14 cellular contexts compared by ENCODE assay signal in the genomic region with DNA sequence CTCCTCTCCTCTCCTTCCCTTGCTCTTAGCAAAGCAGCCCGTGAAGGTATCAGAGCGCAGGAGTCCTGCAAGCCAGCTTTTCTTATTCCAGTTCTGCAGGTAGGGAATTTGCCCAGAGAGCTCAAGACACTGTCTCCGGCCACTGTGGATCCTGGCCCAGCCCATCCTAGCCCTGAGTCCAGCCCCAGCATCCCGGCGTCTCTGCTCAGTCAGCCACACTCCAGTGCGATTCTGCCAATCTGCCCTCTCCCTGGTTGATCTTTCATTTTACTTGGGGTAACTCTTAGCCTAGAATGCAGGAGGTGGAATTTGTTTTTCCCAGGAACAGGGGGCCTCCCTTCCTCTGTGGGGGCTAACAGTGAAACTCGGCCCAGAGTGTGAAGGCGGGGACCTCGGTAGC.
DNase-seq lines count a peak whose midpoint lies in the region; ATAC-seq, FAIRE-seq and TF ChIP-seq lines count a peak whose summit lies in the region.
"Had no signal": no experiment of that assay in that cellular context is flagged by ENCODE, and none has a peak within 500 bp of the region (broad histone marks: within the 10 kb centered on the region; RNA-seq: fewer than 3 reads in every experiment).

No MANE protein-coding gene starts in this region.

- H3K4ac ChIP-seq in mesendoderm (ENCODE audit: low read depth, low read length) = peak overlapping the region; percentile 61

- H3K4me2 ChIP-seq in GM23338 (peak overlapping the region; percentile 83; the same call in 1 of the 2 replicates), K562 (ENCODE audit: insufficient read depth, low read length) (0 out of 2 replicates have a peak overlapping the region, but pooled peaks have one; percentile 4), mesendoderm (ENCODE audit: low read length) (no peak overlapping the region)

- H4K8ac ChIP-seq in mesendoderm (ENCODE audit: low read depth, low read length) = no peak overlapping the region

- no peaks in the 10 kb centered on the region for H3K9me1 ChIP-seq in K562 (ENCODE audit: control insufficient read depth, insufficient read depth, low read length)

- peak overlapping the region; percentile 13 for H3K18ac ChIP-seq in mesendoderm (ENCODE audit: low read length)

- TF ChIP-seq CTCF in GM23338 (conservative IDR thresholded peaks at IDR 0.05; ENCODE audit: low read depth in 2 of 2) (no peak), K562 (IDR thresholded peaks at IDR 0.05 in 2 of 3, conservative IDR thresholded peaks at IDR 0.05 in 1 of 3; ENCODE audit: insufficient read depth in 2 of 3, low read depth in 1 of 3, low read length in 3 of 3) (no peak), suprapubic skin (IDR thresholded peaks at IDR 0.05) (no peak)

- H3K27me3 ChIP-seq in GM23338 (ENCODE audit: insufficient read depth) = no peaks in the 10 kb centered on the region
- H3K27me3 ChIP-seq in K562 (ENCODE audit: control insufficient read depth in 2 of 2, insufficient read depth in 2 of 2, low read length in 2 of 2) = no peaks in the 10 kb centered on the region
- H3K27me3 ChIP-seq in mesendoderm (ENCODE audit: insufficient read depth, low read length, poor library complexity) = no peaks in the 10 kb centered on the region
- no peaks in the 10 kb centered on the region for H3K27me3 ChIP-seq in suprapubic skin

- POLR2A ChIA-PET in K562 (lab: Yijun Ruan, JAX) = interaction anchor here (0.6 to 1.9 kb wide), 9 partner anchors 12 to 176 kb away, joined by 3 to 7 read pairs (median 4); a partner anchor contains a TSS

- peak overlapping the region; percentile 87; the same call in 1 of the 2 replicates for H3K27ac ChIP-seq in GM23338 (ENCODE audit: low read depth)
- peak overlapping the region; percentile 72; the same call in 2 of the 3 replicates for H3K27ac ChIP-seq in K562 (ENCODE audit: extremely low read depth, low read depth, low read length)
- H3K27ac ChIP-seq in mesendoderm (ENCODE audit: low read depth, low read length) = no peak overlapping the region
- H3K27ac ChIP-seq in suprapubic skin = peak overlapping the region; percentile 58

- H3K9ac ChIP-seq in K562 (ENCODE audit: insufficient read depth in 1 of 2, low read depth in 2 of 2, low read length in 2 of 2) (peak overlapping the region; percentile 60 to 89; a peak in 3 of 4 replicates), mesendoderm (ENCODE audit: low read length) (peak overlapping the region; percentile 2)

- H3K23ac ChIP-seq in mesendoderm (ENCODE audit: low read length) = no peak overlapping the region

- WGBS in K562 (ENCODE audit: insufficient coverage, low coverage, missing lambda C conversion rate) = 59% methylated on average over 9 of the region's 9 CpGs
- WGBS in mesendoderm (ENCODE audit: extremely low coverage, insufficient coverage, low lambda C conversion rate) = no CpG with 5 or more reads among the region's 9 CpGs
- WGBS in suprapubic skin = 52% methylated on average over 6 of the region's 9 CpGs

- in situ Hi-C loops in K562 (cut with MboI) = loop anchor here (5.0 kb wide), 1 partner anchor 334 kb away; no protein-coding TSS in a partner anchor

- H3K4me1 ChIP-seq in GM23338 (ENCODE audit: insufficient read depth) = peaks cover 25% of the 10 kb centered on the region
- peaks cover 27 to 64% of the 10 kb centered on the region in 2 experiments for H3K4me1 ChIP-seq in K562 (replicated peaks in 1 of 2; ENCODE audit: control insufficient read depth in 2 of 2, insufficient read depth in 2 of 2, low read length in 2 of 2)
- peaks cover 8% of the 10 kb centered on the region for H3K4me1 ChIP-seq in mesendoderm (ENCODE audit: control insufficient read depth, low read depth, low read length)
- peaks cover 30% of the 10 kb centered on the region for H3K4me1 ChIP-seq in suprapubic skin

- DNase-seq in GM23338 (ENCODE audit: low spot score) (peak; percentile 42), K562 (ENCODE audit: extremely low read depth in 1 of 4, low spot score in 3 of 4) (no peak), mesendoderm (peak; percentile 28), suprapubic skin (ENCODE audit: low spot score in 2 of 2) (no peak), NCI-H774 (lab: John Stamatoyannopoulos, UW) (no peak), CD1c-positive myeloid dendritic cell (ENCODE audit: extremely low spot score) (no peak)
- no peak for DNase-seq in activated T-helper 2 cell treated with anti-CD3 and anti-CD28 coated beads, Interferon-gamma antibody, Interleukin-2, Interleukin-4, amounts not matched to agents 10 μg/mL and 5 μg/mL and 100 μg/mL, durations not matched to agents 14 hours and 24 hours and 36 hours (ENCODE audit: low spot score)
- DNase-seq: activated CD4-positive, alpha-beta T cell treated with anti-CD3 and anti-CD28 coated beads for 1 hour; CD4-positive, alpha-beta T cell; immature natural killer cell; stimulated activated CD4-positive, alpha-beta T cell treated with anti-CD3 and anti-CD28 coated beads, Interleukin-15, amount 100 ng/mL, for 24 hours; stimulated activated CD8-positive, alpha-beta memory T cell treated with anti-CD3 and anti-CD28 coated beads, Interleukin-4, amount 100 ng/mL, for 48 hours had no signal

- no peaks in the 10 kb centered on the region for H3K79me1 ChIP-seq in mesendoderm (ENCODE audit: low read length)

- H4K20me1 ChIP-seq in GM23338 (replicated peaks; ENCODE audit: insufficient read depth) = no peaks in the 10 kb centered on the region
- no peaks in the 10 kb centered on the region for H4K20me1 ChIP-seq in K562 (replicated peaks; ENCODE audit: control insufficient read depth, insufficient read depth, low read length)

- H3K9me2 ChIP-seq in GM23338 (ENCODE audit: insufficient read depth) = no peaks in the 10 kb centered on the region

- peak overlapping the region; percentile 25; the same call in 1 of the 3 replicates for H3K4me3 Mint-ChIP-seq in GM23338
- H3K4me3 Mint-ChIP-seq in activated T-helper 2 cell treated with anti-CD3 and anti-CD28 coated beads, Interferon-gamma antibody, Interleukin-2, Interleukin-4, amounts not matched to agents 10 μg/mL and 5 μg/mL and 100 μg/mL, durations not matched to agents 14 hours and 24 hours and 36 hours (ENCODE audit: low read depth) = no peak overlapping the region
- no peak overlapping the region for H3K4me3 Mint-ChIP-seq in activated T-helper 17 cell treated with anti-CD3 and anti-CD28 coated beads, Interleukin-2, amount 50 U/mL, for 72 hours
- H3K4me3 Mint-ChIP-seq: CD4-positive, alpha-beta T cell; immature natural killer cell; nephron progenitor cell had no signal

- no peaks in the 10 kb centered on the region for H3K9me3 Mint-ChIP-seq in GM23338
- H3K9me3 Mint-ChIP-seq in activated T-helper 2 cell treated with anti-CD3 and anti-CD28 coated beads, Interferon-gamma antibody, Interleukin-2, Interleukin-4, amounts not matched to agents 10 μg/mL and 5 μg/mL and 100 μg/mL, durations not matched to agents 14 hours and 24 hours and 36 hours = no peaks in the 10 kb centered on the region
- H3K9me3 Mint-ChIP-seq in activated T-helper 17 cell treated with anti-CD3 and anti-CD28 coated beads, Interleukin-2, amount 50 U/mL, for 72 hours = no peaks in the 10 kb centered on the region
- H3K9me3 Mint-ChIP-seq: CD4-positive, alpha-beta T cell; immature natural killer cell; nephron progenitor cell had no signal

- H3K79me2 ChIP-seq in GM23338 (replicated peaks; ENCODE audit: insufficient read depth) (no peaks in the 10 kb centered on the region), K562 (ENCODE audit: control insufficient read depth, insufficient read depth, low read length) (peaks cover 4% of the 10 kb centered on the region; the same call in 2 of the 3 replicates), mesendoderm (ENCODE audit: control insufficient read depth, insufficient read depth, low read length) (no peaks in the 10 kb centered on the region)

- ATAC-seq in GM23338 (peak; percentile 22), K562 (peak; percentile 8)
- no peak for ATAC-seq in activated T-helper 17 cell treated with anti-CD3 and anti-CD28 coated beads, Interleukin-2, amount 50 U/mL, for 72 hours (replicated peaks)

- peaks cover 17% of the 10 kb centered on the region for H3F3A ChIP-seq in GM23338 (replicated peaks; ENCODE audit: low read depth)

- no peaks in the 10 kb centered on the region; the same call in 2 of the 3 replicates for H3K36me3 Mint-ChIP-seq in GM23338 (ENCODE audit: low read depth)
- no peaks in the 10 kb centered on the region for H3K36me3 Mint-ChIP-seq in activated T-helper 2 cell treated with anti-CD3 and anti-CD28 coated beads, Interferon-gamma antibody, Interleukin-2, Interleukin-4, amounts not matched to agents 10 μg/mL and 5 μg/mL and 100 μg/mL, durations not matched to agents 14 hours and 24 hours and 36 hours (ENCODE audit: low read depth)
- no peaks in the 10 kb centered on the region for H3K36me3 Mint-ChIP-seq in activated T-helper 17 cell treated with anti-CD3 and anti-CD28 coated beads, Interleukin-2, amount 50 U/mL, for 72 hours (ENCODE audit: low read depth)
- H3K36me3 Mint-ChIP-seq: immature natural killer cell had no signal

- no peak overlapping the region for H4K5ac ChIP-seq in mesendoderm (ENCODE audit: low read length)

- no peak overlapping the region for H2AK5ac ChIP-seq in mesendoderm (ENCODE audit: low read length)

- intact Hi-C loops in K562 (cut with micrococcal nuclease) = no loop called here
- intact Hi-C loops in activated T-helper 2 cell treated with anti-CD3 and anti-CD28 coated beads, Interferon-gamma antibody, Interleukin-2, Interleukin-4, amounts not matched to agents 10 μg/mL and 5 μg/mL and 100 μg/mL, durations not matched to agents 14 hours and 24 hours and 36 hours (cut with micrococcal nuclease) = no loop called here

- peak; percentile 6 for FAIRE-seq in K562 (lab: Jason Lieb, UNC)

- CTCF ChIA-PET in K562 (lab: Yijun Ruan, JAX; ENCODE audit: low intra/inter-chr PET ratio) = no interaction called here

- no peak for TF ChIP-seq EP300 in K562 (IDR thresholded peaks at IDR 0.05; ENCODE audit: low read length)
- TF ChIP-seq EP300 in suprapubic skin (IDR thresholded peaks at IDR 0.05) = no peak

- no peak for TF ChIP-seq POLR2A in K562 (conservative IDR thresholded peaks at IDR 0.05)
- TF ChIP-seq POLR2A in suprapubic skin (IDR thresholded peaks at IDR 0.05) = no peak

- H2BK15ac ChIP-seq in mesendoderm (replicated peaks; ENCODE audit: low read depth) = no peak overlapping the region

- H2BK120ac ChIP-seq in mesendoderm (ENCODE audit: low read depth, low read length) = no peak overlapping the region

- no peak overlapping the region for H2BK5ac ChIP-seq in mesendoderm (ENCODE audit: low read length)

- TF ChIP-seq RAD21 in K562 (CRISPR knock-in tag; conservative IDR thresholded peaks at IDR 0.05 in 1 of 2, IDR thresholded peaks at IDR 0.05 in 1 of 2) = no peak

- H3K4me1 Mint-ChIP-seq in GM23338 = peaks cover 39% of the 10 kb centered on the region
- H3K4me1 Mint-ChIP-seq in activated T-helper 2 cell treated with anti-CD3 and anti-CD28 coated beads, Interferon-gamma antibody, Interleukin-2, Interleukin-4, amounts not matched to agents 10 μg/mL and 5 μg/mL and 100 μg/mL, durations not matched to agents 14 hours and 24 hours and 36 hours (ENCODE audit: low read depth) = no peaks in the 10 kb centered on the region
- H3K4me1 Mint-ChIP-seq in activated T-helper 17 cell treated with anti-CD3 and anti-CD28 coated beads, Interleukin-2, amount 50 U/mL, for 72 hours = no peaks in the 10 kb centered on the region
- H3K4me1 Mint-ChIP-seq: immature natural killer cell had no signal

- H3K36me3 ChIP-seq in GM23338 (ENCODE audit: insufficient read depth) (no peaks in the 10 kb centered on the region), K562 (ENCODE audit: control insufficient read depth, insufficient read depth, low read length) (no peaks in the 10 kb centered on the region), mesendoderm (ENCODE audit: control insufficient read depth, insufficient read depth, low read length) (peaks cover 1% of the 10 kb centered on the region), suprapubic skin (peaks cover 3% of the 10 kb centered on the region)

- H2AFZ ChIP-seq in GM23338 (no peak overlapping the region), K562 (ENCODE audit: low read depth, low read length) (peak overlapping the region; percentile 58; the same call in 1 of the 2 replicates)

- no TSS peak for BruUV-seq in K562 (replicated peaks; lab: Mats Ljungman, UMichigan)

- no peaks in the 10 kb centered on the region for H3K9me3 ChIP-seq in K562 (replicated peaks; ENCODE audit: control insufficient read depth, insufficient read depth, low read depth, low read length)
- H3K9me3 ChIP-seq in suprapubic skin = no peaks in the 10 kb centered on the region

- H3K27ac Mint-ChIP-seq in GM23338 = peak overlapping the region; percentile 19; the same call in 1 of the 2 replicates
- H3K27ac Mint-ChIP-seq in activated T-helper 2 cell treated with anti-CD3 and anti-CD28 coated beads, Interferon-gamma antibody, Interleukin-2, Interleukin-4, amounts not matched to agents 10 μg/mL and 5 μg/mL and 100 μg/mL, durations not matched to agents 14 hours and 24 hours and 36 hours = no peak overlapping the region
- no peak overlapping the region for H3K27ac Mint-ChIP-seq in activated T-helper 17 cell treated with anti-CD3 and anti-CD28 coated beads, Interleukin-2, amount 50 U/mL, for 72 hours
- H3K27ac Mint-ChIP-seq: CD4-positive, alpha-beta T cell; immature natural killer cell; nephron progenitor cell had no signal

- peaks cover 24% of the 10 kb centered on the region for H3K27me3 Mint-ChIP-seq in GM23338 (ENCODE audit: insufficient read depth, low read depth, poor library complexity)
- H3K27me3 Mint-ChIP-seq in activated T-helper 2 cell treated with anti-CD3 and anti-CD28 coated beads, Interferon-gamma antibody, Interleukin-2, Interleukin-4, amounts not matched to agents 10 μg/mL and 5 μg/mL and 100 μg/mL, durations not matched to agents 14 hours and 24 hours and 36 hours (ENCODE audit: low read depth) = no peaks in the 10 kb centered on the region
- no peaks in the 10 kb centered on the region for H3K27me3 Mint-ChIP-seq in activated T-helper 17 cell treated with anti-CD3 and anti-CD28 coated beads, Interleukin-2, amount 50 U/mL, for 72 hours
- H3K27me3 Mint-ChIP-seq: CD4-positive, alpha-beta T cell had no signal

- H3K56ac ChIP-seq in mesendoderm (ENCODE audit: low read length) = peak overlapping the region; percentile 49

- peak overlapping the region; percentile 50; the same call in 1 of the 2 replicates for H3K4me3 ChIP-seq in GM23338
- H3K4me3 ChIP-seq in K562 = no peak overlapping the region
- H3K4me3 ChIP-seq in mesendoderm (ENCODE audit: low read length) = no peak overlapping the region
- H3K4me3 ChIP-seq in suprapubic skin = no peak overlapping the region

Comparison
In these comparisons a context has a peak if more than half of its experiments do, and no peak if none do; other contexts are left out.
1. DNase-seq: peak in GM23338 (single experiment) and mesendoderm (single experiment); none in K562 (0 of 4), suprapubic skin (0 of 2), NCI-H774 (single experiment), CD1c-positive myeloid dendritic cell (single experiment) and activated T-helper 2 cell treated with anti-CD3 and anti-CD28 coated beads, Interferon-gamma antibody, Interleukin-2, Interleukin-4, amounts not matched to agents 10 μg/mL and 5 μg/mL and 100 μg/mL, durations not matched to agents 14 hours and 24 hours and 36 hours (single experiment).